Comparison of ENCODE assay signal across 7 cellular contexts in genomic region chr6:36594816-36595167, GRCh38. TPM values are rescaled to one million over a fixed set of nuclear protein-coding genes. Genes with fewer than 3 reads are reported as not detected.
DNase-seq lines count a peak whose midpoint lies in the region; ATAC-seq and TF ChIP-seq lines count a peak whose summit lies in the region.

No MANE protein-coding gene starts in this region.

- peak in 1 of 2 donors; percentile 30 for DNase-seq in fibroblast of lung (ENCODE audit: low read depth in 2 of 2)
- peak in 2 of 5 donors; percentile 9 to 13 for DNase-seq in ovary
- no peak for DNase-seq in SK-N-DZ (ENCODE audit: low spot score)

- H3K36me3 ChIP-seq in HEK293 (ENCODE audit: control insufficient read depth in 2 of 2, insufficient read depth in 1 of 2, low read length in 2 of 2) (peaks cover 32 to 52% of the 10 kb centered on the region in 2 experiments), SU-DHL-6 (ENCODE audit: low read length) (peaks cover 51% of the 10 kb centered on the region), fibroblast of lung (ENCODE audit: control insufficient read depth, insufficient read depth, low read length) (peaks cover 19% of the 10 kb centered on the region), ovary (no peaks in the 10 kb centered on the region)

- POLR2A ChIA-PET in HEK293 (lab: Yijun Ruan, JAX), result interaction anchor here (0.6 to 2.4 kb wide), 14 partner anchors 9 to 391 kb away, joined by 3 to 17 read pairs (median 6); partner anchors contain the start of genes CDKN1A and MTCH1

- WGBS in ovary, 3 donors, result 0% methylated on average over 7 of the region's 7 CpGs

- intact Hi-C loops in ovary (cut with DNase I), result loop anchor here in 2 of 4 donors (5.0 to 10.0 kb wide), 3 partner anchors 47 to 172 kb away; partner anchors contain the start of genes STK38 (in 2 of the 2), KCTD20 (in 1 of the 2) and PXT1 (in 1 of the 2)

- TF ChIP-seq POLR2A in ovary (IDR thresholded peaks at IDR 0.05), result no peak

- peak overlapping the region; percentile 76 for H3K4me2 ChIP-seq in SU-DHL-6 (ENCODE audit: low read depth, low read length, poor library complexity, severe bottlenecking)
- H3K4me2 ChIP-seq in fibroblast of lung (ENCODE audit: extremely low read depth, insufficient read depth, low read length), result no peak overlapping the region

- no peak for TF ChIP-seq EP300 in ovary (IDR thresholded peaks at IDR 0.05)

- no peak for TF ChIP-seq CTCF in HEK293 (tag by site-specific recombination; IDR thresholded peaks at IDR 0.05)
- no peak for TF ChIP-seq CTCF in SU-DHL-6 (IDR thresholded peaks at IDR 0.05; ENCODE audit: insufficient read depth, low read length, poor library complexity, severe bottlenecking)
- TF ChIP-seq CTCF in fibroblast of lung (conservative IDR thresholded peaks at IDR 0.05 in 1 of 2, IDR thresholded peaks at IDR 0.05 in 1 of 2; ENCODE audit: low read depth in 1 of 2, low read length in 2 of 2), result no peak
- TF ChIP-seq CTCF in ovary (IDR thresholded peaks at IDR 0.05), result no peak

- H3K27ac ChIP-seq in HEK293 (ENCODE audit: extremely low read depth, low read depth, low read length) (peak overlapping the region; percentile 89), SU-DHL-6 (ENCODE audit: low read depth, low read length) (peak overlapping the region; percentile 93), fibroblast of lung (ENCODE audit: insufficient read depth, low read length) (peak overlapping the region; percentile 93), ovary (peak overlapping the region; percentile 88 to 93)

- H3K4me1 ChIP-seq in HEK293 (ENCODE audit: control insufficient read depth, insufficient read depth, low read length), result peaks cover 10% of the 10 kb centered on the region; the same call in 1 of the 2 replicates
- H3K4me1 ChIP-seq in fibroblast of lung (ENCODE audit: control insufficient read depth, extremely low read depth, insufficient read depth, low read length), result peaks cover 17% of the 10 kb centered on the region
- H3K4me1 ChIP-seq in ovary (ENCODE audit: insufficient read depth), result peaks cover 13% of the 10 kb centered on the region

- peak overlapping the region; percentile 87 for H3K9ac ChIP-seq in SU-DHL-6 (ENCODE audit: low read length)
- peak overlapping the region; percentile 83 for H3K9ac ChIP-seq in fibroblast of lung (ENCODE audit: insufficient read depth, low read length)

- H4K20me1 ChIP-seq in SU-DHL-6 (ENCODE audit: low read depth, low read length), result peaks cover 51% of the 10 kb centered on the region
- peaks cover 22% of the 10 kb centered on the region for H4K20me1 ChIP-seq in fibroblast of lung (ENCODE audit: control insufficient read depth, extremely low read depth, insufficient read depth, low read length)

- CTCF ChIA-PET in HEK293 (lab: Yijun Ruan, JAX), result interaction anchor here (0.6 to 1.7 kb wide), 4 partner anchors 12 to 765 kb away, joined by 3 to 6 read pairs (median 3); no protein-coding TSS in a partner anchor

- H3K27me3 ChIP-seq in SU-DHL-6 (ENCODE audit: low read length) (no peaks in the 10 kb centered on the region), fibroblast of lung (ENCODE audit: control insufficient read depth, insufficient read depth, low read length) (no peaks in the 10 kb centered on the region), ovary (no peaks in the 10 kb centered on the region)

- H3K9me2 ChIP-seq in SU-DHL-6 (replicated peaks; ENCODE audit: insufficient read depth, low read length), result no peaks in the 10 kb centered on the region

- H2AFZ ChIP-seq in SU-DHL-6 (ENCODE audit: low read depth, low read length, severe bottlenecking) (no peak overlapping the region), fibroblast of lung (ENCODE audit: low read length) (no peak overlapping the region)

- H3K79me2 ChIP-seq in SU-DHL-6 (ENCODE audit: insufficient read depth, low read length), result peaks cover 56% of the 10 kb centered on the region
- H3K79me2 ChIP-seq in fibroblast of lung (ENCODE audit: control insufficient read depth, insufficient read depth, low read length), result peaks cover 56% of the 10 kb centered on the region

- peaks cover 86% of the 10 kb centered on the region for H3F3A ChIP-seq in SU-DHL-6 (ENCODE audit: insufficient read depth)

- H3K9me3 ChIP-seq in HEK293 (ENCODE audit: control insufficient read depth, insufficient read depth, low read depth, low read length) (no peaks in the 10 kb centered on the region), SU-DHL-6 (ENCODE audit: insufficient read depth, low read length) (no peaks in the 10 kb centered on the region), fibroblast of lung (ENCODE audit: control insufficient read depth, insufficient read depth, low read depth, low read length) (no peaks in the 10 kb centered on the region), ovary (no peaks in the 10 kb centered on the region)

- H3K4me3 ChIP-seq in HEK293 (ENCODE audit: low read depth, low read length) (peak overlapping the region; percentile 90), SU-DHL-6 (ENCODE audit: insufficient read depth, low read length, poor library complexity, severe bottlenecking) (peak overlapping the region; percentile 100), fibroblast of lung (replicated peaks in 1 of 4; ENCODE audit: control extremely low read depth in 1 of 4, insufficient read depth in 1 of 4, low read depth in 3 of 4, low read length in 4 of 4) (peak overlapping the region; percentile 80 to 99 (median 86)), ovary (peak overlapping the region; percentile 79)

- no peak for ATAC-seq in HG03045 (IDR thresholded peaks at IDR 0.05; ENCODE audit: unreplicated experiment)
- no peak for ATAC-seq in HG03460 (IDR thresholded peaks at IDR 0.05; ENCODE audit: unreplicated experiment)

TF ChIP-seq in HEK293, 187 proteins besides CTCF, POLR2A, EP300 and RAD21 (continues in another document):
- TF ChIP-seq, protein P1, sequence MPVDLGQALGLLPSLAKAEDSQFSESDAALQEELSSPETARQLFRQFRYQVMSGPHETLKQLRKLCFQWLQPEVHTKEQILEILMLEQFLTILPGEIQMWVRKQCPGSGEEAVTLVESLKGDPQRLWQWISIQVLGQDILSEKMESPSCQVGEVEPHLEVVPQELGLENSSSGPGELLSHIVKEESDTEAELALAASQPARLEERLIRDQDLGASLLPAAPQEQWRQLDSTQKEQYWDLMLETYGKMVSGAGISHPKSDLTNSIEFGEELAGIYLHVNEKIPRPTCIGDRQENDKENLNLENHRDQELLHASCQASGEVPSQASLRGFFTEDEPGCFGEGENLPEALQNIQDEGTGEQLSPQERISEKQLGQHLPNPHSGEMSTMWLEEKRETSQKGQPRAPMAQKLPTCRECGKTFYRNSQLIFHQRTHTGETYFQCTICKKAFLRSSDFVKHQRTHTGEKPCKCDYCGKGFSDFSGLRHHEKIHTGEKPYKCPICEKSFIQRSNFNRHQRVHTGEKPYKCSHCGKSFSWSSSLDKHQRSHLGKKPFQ (tag by site-specific recombination; IDR thresholded peaks at IDR 0.05), result no peak
- TF ChIP-seq, protein P2, sequence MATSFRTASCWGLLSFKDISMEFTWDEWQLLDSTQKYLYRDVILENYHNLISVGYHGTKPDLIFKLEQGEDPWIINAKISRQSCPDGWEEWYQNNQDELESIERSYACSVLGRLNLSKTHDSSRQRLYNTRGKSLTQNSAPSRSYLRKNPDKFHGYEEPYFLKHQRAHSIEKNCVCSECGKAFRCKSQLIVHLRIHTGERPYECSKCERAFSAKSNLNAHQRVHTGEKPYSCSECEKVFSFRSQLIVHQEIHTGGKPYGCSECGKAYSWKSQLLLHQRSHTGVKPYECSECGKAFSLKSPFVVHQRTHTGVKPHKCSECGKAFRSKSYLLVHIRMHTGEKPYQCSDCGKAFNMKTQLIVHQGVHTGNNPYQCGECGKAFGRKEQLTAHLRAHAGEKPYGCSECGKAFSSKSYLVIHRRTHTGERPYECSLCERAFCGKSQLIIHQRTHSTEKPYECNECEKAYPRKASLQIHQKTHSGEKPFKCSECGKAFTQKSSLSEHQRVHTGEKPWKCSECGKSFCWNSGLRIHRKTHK (tag by site-specific recombination; IDR thresholded peaks at IDR 0.05), result no peak
- TF ChIP-seq, protein P3, sequence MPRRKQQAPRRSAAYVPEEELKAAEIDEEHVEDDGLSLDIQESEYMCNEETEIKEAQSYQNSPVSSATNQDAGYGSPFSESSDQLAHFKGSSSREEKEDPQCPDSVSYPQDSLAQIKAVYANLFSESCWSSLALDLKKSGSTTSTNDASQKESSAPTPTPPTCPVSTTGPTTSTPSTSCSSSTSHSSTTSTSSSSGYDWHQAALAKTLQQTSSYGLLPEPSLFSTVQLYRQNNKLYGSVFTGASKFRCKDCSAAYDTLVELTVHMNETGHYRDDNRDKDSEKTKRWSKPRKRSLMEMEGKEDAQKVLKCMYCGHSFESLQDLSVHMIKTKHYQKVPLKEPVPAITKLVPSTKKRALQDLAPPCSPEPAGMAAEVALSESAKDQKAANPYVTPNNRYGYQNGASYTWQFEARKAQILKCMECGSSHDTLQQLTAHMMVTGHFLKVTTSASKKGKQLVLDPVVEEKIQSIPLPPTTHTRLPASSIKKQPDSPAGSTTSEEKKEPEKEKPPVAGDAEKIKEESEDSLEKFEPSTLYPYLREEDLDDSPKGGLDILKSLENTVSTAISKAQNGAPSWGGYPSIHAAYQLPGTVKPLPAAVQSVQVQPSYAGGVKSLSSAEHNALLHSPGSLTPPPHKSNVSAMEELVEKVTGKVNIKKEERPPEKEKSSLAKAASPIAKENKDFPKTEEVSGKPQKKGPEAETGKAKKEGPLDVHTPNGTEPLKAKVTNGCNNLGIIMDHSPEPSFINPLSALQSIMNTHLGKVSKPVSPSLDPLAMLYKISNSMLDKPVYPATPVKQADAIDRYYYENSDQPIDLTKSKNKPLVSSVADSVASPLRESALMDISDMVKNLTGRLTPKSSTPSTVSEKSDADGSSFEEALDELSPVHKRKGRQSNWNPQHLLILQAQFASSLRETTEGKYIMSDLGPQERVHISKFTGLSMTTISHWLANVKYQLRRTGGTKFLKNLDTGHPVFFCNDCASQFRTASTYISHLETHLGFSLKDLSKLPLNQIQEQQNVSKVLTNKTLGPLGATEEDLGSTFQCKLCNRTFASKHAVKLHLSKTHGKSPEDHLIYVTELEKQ (tag by site-specific recombination; IDR thresholded peaks at IDR 0.05; ENCODE audit: borderline replicate concordance), result no peak

RNA-seq across cellular contexts. Expression of gene SRSF3, which starts 0.6 kb away (rescaled TPM):
- total RNA-seq in fibroblast of lung (191 and 200 TPM in 2 replicates), ovary (100 to 1,000 TPM; 146 to 345 (median 280) TPM)
- polyA plus RNA-seq in fibroblast of lung (435 and 493 TPM in 2 replicates), ovary (100 to 1,000 TPM; 244 to 267 TPM)
- 375 and 433 TPM in 2 replicates for polyA plus RNA-seq in fibroblast of lung (2012)
- 24.0 and 69.8 TPM in 2 replicates for polyA minus RNA-seq in fibroblast of lung (ENCODE audit: low replicate concordance)
- polyA plus RNA-seq in SK-N-DZ (2014; cell fraction: cytosol; rRNA removed), result 189 and 228 TPM in 2 replicates
- 227 and 252 TPM in 2 replicates for polyA plus RNA-seq in SK-N-DZ (2014; cell fraction: nucleus; rRNA removed)

RNA-seq across cellular contexts. Expression of gene STK38, which starts 47.5 kb away (rescaled TPM):
- 17.7 and 26.9 TPM in 2 replicates for total RNA-seq in fibroblast of lung
- polyA plus RNA-seq in fibroblast of lung, result 28.9 and 42.6 TPM in 2 replicates
- 25.2 and 34.0 TPM in 2 replicates for polyA plus RNA-seq in fibroblast of lung (2012)
- polyA minus RNA-seq in fibroblast of lung (ENCODE audit: low replicate concordance), result 17.1 and 18.1 TPM in 2 replicates
- total RNA-seq in ovary, result 10 to 100 TPM in 6 of 7 donors, 1 to 10 TPM in 1; 8.9 to 24.2 (median 15.5) TPM
- polyA plus RNA-seq in ovary, result 10 to 100 TPM in 1 of 2 donors, 1 to 10 TPM in 1; 9.0 to 35.4 TPM
- 16.2 and 18.8 TPM in 2 replicates for polyA plus RNA-seq in SK-N-DZ (2014; cell fraction: cytosol; rRNA removed)
- polyA plus RNA-seq in SK-N-DZ (2014; cell fraction: nucleus; rRNA removed), result 19.8 and 25.7 TPM in 2 replicates
